Comparison of ENCODE assay signal across 1 cellular context in the genomic region with DNA sequence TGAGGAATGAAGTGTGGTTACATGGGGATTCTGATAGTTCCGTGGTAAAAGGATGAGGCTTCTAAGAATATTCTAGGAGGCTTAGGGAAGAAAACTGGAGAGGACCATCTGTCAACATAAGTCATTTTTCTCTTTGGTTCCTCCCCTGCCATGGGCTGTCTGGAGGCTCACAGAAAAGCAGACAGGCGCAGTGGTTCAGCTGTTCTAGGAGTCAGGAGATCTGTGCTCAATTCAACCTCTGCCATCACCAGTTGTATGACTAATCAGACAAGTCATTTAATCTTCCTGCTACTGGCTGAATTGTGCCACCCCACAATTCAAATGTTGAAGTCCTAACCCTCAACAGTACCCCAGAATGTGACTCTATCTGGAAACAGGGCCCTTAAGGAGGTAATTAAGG.
TF ChIP-seq lines count a peak whose summit lies in the region.

No MANE protein-coding gene starts in this region.

TF ChIP-seq in K562, 482 proteins besides CTCF, POLR2A, EP300 and RAD21:
- TF ChIP-seq, protein P1, sequence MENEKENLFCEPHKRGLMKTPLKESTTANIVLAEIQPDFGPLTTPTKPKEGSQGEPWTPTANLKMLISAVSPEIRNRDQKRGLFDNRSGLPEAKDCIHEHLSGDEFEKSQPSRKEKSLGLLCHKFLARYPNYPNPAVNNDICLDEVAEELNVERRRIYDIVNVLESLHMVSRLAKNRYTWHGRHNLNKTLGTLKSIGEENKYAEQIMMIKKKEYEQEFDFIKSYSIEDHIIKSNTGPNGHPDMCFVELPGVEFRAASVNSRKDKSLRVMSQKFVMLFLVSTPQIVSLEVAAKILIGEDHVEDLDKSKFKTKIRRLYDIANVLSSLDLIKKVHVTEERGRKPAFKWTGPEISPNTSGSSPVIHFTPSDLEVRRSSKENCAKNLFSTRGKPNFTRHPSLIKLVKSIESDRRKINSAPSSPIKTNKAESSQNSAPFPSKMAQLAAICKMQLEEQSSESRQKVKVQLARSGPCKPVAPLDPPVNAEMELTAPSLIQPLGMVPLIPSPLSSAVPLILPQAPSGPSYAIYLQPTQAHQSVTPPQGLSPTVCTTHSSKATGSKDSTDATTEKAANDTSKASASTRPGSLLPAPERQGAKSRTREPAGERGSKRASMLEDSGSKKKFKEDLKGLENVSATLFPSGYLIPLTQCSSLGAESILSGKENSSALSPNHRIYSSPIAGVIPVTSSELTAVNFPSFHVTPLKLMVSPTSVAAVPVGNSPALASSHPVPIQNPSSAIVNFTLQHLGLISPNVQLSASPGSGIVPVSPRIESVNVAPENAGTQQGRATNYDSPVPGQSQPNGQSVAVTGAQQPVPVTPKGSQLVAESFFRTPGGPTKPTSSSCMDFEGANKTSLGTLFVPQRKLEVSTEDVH (IDR thresholded peaks at IDR 0.05; ENCODE audit: low read depth, partially characterized antibody), result no peak
- TF ChIP-seq MEIS2 (IDR thresholded peaks at IDR 0.05; ENCODE audit: partially characterized antibody), result peak; percentile 10
